ENCODE assay signal across 24 cellular contexts in the genomic region with DNA sequence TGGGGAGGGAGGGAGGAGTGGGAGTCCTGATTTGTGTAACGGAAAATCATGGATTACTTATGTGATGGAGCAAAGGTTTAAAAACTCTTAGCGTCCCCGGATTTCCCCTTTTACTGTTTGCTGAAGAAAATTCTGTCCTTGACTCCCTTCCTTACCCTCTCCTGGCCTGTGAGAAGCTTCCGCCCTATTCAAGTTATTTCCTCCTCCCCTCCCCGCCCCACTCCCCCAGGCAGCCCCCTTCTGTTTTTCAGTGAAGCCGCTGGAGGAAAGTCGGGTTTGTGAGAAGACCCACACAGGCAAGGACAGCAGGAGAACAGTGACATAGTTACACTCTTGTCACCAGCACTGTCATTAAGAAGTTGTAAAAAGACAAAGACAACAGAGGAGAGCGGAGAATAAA.
"Had no signal": no experiment of that assay in that cellular context is flagged by ENCODE, and none has a peak within 500 bp of the region (broad histone marks: within the 10 kb centered on the region; RNA-seq: fewer than 3 reads in every experiment).

No MANE protein-coding gene starts in this region.

- H3K27me3 ChIP-seq: cardiac muscle cell, hepatocyte, ovary had no signal

- H3K36me3 Mint-ChIP-seq: activated naive CD8-positive, alpha-beta T cell treated with anti-CD3 and anti-CD28 coated beads for 36 hours; stimulated activated effector memory CD8-positive, alpha-beta T cell treated with anti-CD3 and anti-CD28 coated beads, Interleukin-12 subunit alpha, Interleukin-12 subunit beta, amount 100 ng/mL, for 72 hours had no signal

- H3K4me3 Mint-ChIP-seq: dendritic cell treated with granulocyte-macrophage colony-stimulating factor and Interleukin-4, amounts not matched to agents 40 ng/mL and 50 ng/mL, for 4 days; neural crest cell; stimulated activated effector memory CD8-positive, alpha-beta T cell treated with anti-CD3 and anti-CD28 coated beads, Interleukin-12 subunit alpha, Interleukin-12 subunit beta, amount 100 ng/mL, for 72 hours had no signal

- H3K27ac Mint-ChIP-seq: activated CD4-positive, alpha-beta T cell treated with anti-CD3 and anti-CD28 coated beads for 36 hours; activated naive CD8-positive, alpha-beta T cell treated with anti-CD3 and anti-CD28 coated beads for 36 hours; dendritic cell treated with granulocyte-macrophage colony-stimulating factor and Interleukin-4, amounts not matched to agents 40 ng/mL and 50 ng/mL, for 4 days; stimulated activated effector memory CD8-positive, alpha-beta T cell treated with anti-CD3 and anti-CD28 coated beads, Interleukin-12 subunit alpha, Interleukin-12 subunit beta, amount 100 ng/mL, for 72 hours had no signal

- H3K36me3 ChIP-seq: cardiac muscle cell, ovary, upper lobe of right lung, WERI-Rb-1 had no signal

- H3K9me3 Mint-ChIP-seq: activated naive CD8-positive, alpha-beta T cell treated with anti-CD3 and anti-CD28 coated beads for 36 hours; dendritic cell treated with granulocyte-macrophage colony-stimulating factor and Interleukin-4, amounts not matched to agents 40 ng/mL and 50 ng/mL, for 4 days; stimulated activated effector memory CD8-positive, alpha-beta T cell treated with anti-CD3 and anti-CD28 coated beads, Interleukin-12 subunit alpha, Interleukin-12 subunit beta, amount 100 ng/mL, for 72 hours had no signal

- H3K4me3 ChIP-seq: cardiac muscle cell, hepatocyte, ovary, psoas muscle, smooth muscle cell, upper lobe of right lung had no signal

- H3K4me1 ChIP-seq: foreskin keratinocyte, psoas muscle, upper lobe of right lung had no signal

- ATAC-seq: activated CD4-positive, alpha-beta T cell treated with anti-CD3 and anti-CD28 coated beads for 36 hours; foreskin keratinocyte; left lobe of liver; psoas muscle; sciatic nerve; stimulated activated effector memory CD8-positive, alpha-beta T cell treated with anti-CD3 and anti-CD28 coated beads, Interleukin-12 subunit alpha, Interleukin-12 subunit beta, amount 100 ng/mL, for 72 hours; upper lobe of right lung had no signal

- H3K27ac ChIP-seq: cardiac muscle cell, epithelial cell of prostate, foreskin keratinocyte, hepatocyte, ovary, psoas muscle, upper lobe of right lung, WERI-Rb-1 had no signal

- H3K9me3 ChIP-seq: ovary, psoas muscle, upper lobe of right lung had no signal

- DNase-seq: activated CD4-positive, alpha-beta T cell treated with anti-CD3 and anti-CD28 coated beads for 36 hours; activated CD4-positive, alpha-beta T cell treated with anti-CD3 and anti-CD28 coated beads, Interleukin-2, amount 50 U/mL, for 48 hours; activated naive CD8-positive, alpha-beta T cell treated with anti-CD3 and anti-CD28 coated beads for 36 hours; activated T-cell treated with anti-CD3 and anti-CD28 coated beads for 4 hours; amygdala; effector memory CD4-positive, alpha-beta T cell; foreskin keratinocyte; midbrain; ovary; psoas muscle; stimulated activated CD4-positive, alpha-beta T cell treated with anti-CD3 and anti-CD28 coated beads, Interleukin-4, amount 100 ng/mL, for 24 hours; SW 1271; T-helper 2 cell; upper lobe of right lung; WERI-Rb-1 had no signal
